Comparison of ENCODE assay signal across 13 cellular contexts in genomic region chr17:14321476-14321949, GRCh38. TPM values are rescaled to one million over a fixed set of nuclear protein-coding genes. Genes with fewer than 3 reads are reported as not detected.
DNase-seq lines count a peak whose midpoint lies in the region; ATAC-seq and TF ChIP-seq lines count a peak whose summit lies in the region.
"Had no signal": no experiment of that assay in that cellular context is flagged by ENCODE, and none has a peak within 500 bp of the region (broad histone marks: within the 10 kb centered on the region; RNA-seq: fewer than 3 reads in every experiment).

No MANE protein-coding gene starts in this region.

- in situ Hi-C loops in astrocyte of the cerebellum (cut with HindIII; ENCODE audit: low sequenced_read_pairs) = no loop called here

- H3K36me3 ChIP-seq in CD4-positive, alpha-beta memory T cell (ENCODE audit: insufficient read depth, low read length) = no peaks in the 10 kb centered on the region
- H3K36me3 ChIP-seq in HEK293 (ENCODE audit: control insufficient read depth in 2 of 2, insufficient read depth in 1 of 2, low read length in 2 of 2) = no peaks in the 10 kb centered on the region
- H3K36me3 ChIP-seq in mesenchymal stem cell (ENCODE audit: control insufficient read depth in 1 of 2, insufficient read depth in 2 of 2, low read depth in 1 of 2, low read length in 2 of 2) = peaks cover 0 to 5% of the 10 kb centered on the region in 2 experiments
- no peaks in the 10 kb centered on the region for H3K36me3 ChIP-seq in aorta (ENCODE audit: control insufficient read depth in 1 of 2, insufficient read depth in 2 of 2, low read length in 1 of 2)

- no peak overlapping the region for H3K4me2 ChIP-seq in mesenchymal stem cell (ENCODE audit: low read length, poor library complexity, severe bottlenecking)

- POLR2A ChIA-PET in CD4-positive, alpha-beta memory T cell (lab: Charles Lee; ENCODE audit: partially characterized antibody) = interaction anchor here (1.1 to 2.5 kb wide), 3 partner anchors 12 to 107 kb away, joined by 6 to 21 read pairs (median 9); partner anchors contain the start of gene HS3ST3B1
- POLR2A ChIA-PET in HEK293 (lab: Yijun Ruan, JAX) = interaction anchor here (1.7 to 2.5 kb wide), 2 partner anchors 12 to 20 kb away, joined by 7 to 16 read pairs; partner anchors contain the start of gene HS3ST3B1

- peaks cover 20 to 33% of the 10 kb centered on the region in 2 donors for H3K36me3 Mint-ChIP-seq in CD4-positive, alpha-beta memory T cell

- H2BK15ac ChIP-seq in mesenchymal stem cell (ENCODE audit: low read depth, poor library complexity, severe bottlenecking) = no peak overlapping the region

- peaks cover 67 to 100% (median 87%) of the 10 kb centered on the region in 4 donors for H3K4me1 Mint-ChIP-seq in CD4-positive, alpha-beta memory T cell

- no peak overlapping the region for H2BK12ac ChIP-seq in mesenchymal stem cell (ENCODE audit: low read length in 2 of 2)

- no peak overlapping the region for H4K91ac ChIP-seq in mesenchymal stem cell (ENCODE audit: low read length)

- no peak overlapping the region for H2BK120ac ChIP-seq in mesenchymal stem cell (ENCODE audit: low read depth, low read length)

- peaks cover 0 to 2% (median 0%) of the 10 kb centered on the region in 8 donors for H3K9me3 Mint-ChIP-seq in CD4-positive, alpha-beta memory T cell

- H3K4ac ChIP-seq in mesenchymal stem cell (ENCODE audit: low read depth in 1 of 2, low read length in 2 of 2) = peak overlapping the region in 1 of 2 experiments; percentile 42

- peak overlapping the region in 1 of 2 donors; percentile 9 for H3K4me3 ChIP-seq in CD4-positive, alpha-beta memory T cell (ENCODE audit: low read length in 2 of 2)
- no peak overlapping the region for H3K4me3 ChIP-seq in HEK293 (ENCODE audit: low read depth, low read length)
- H3K4me3 ChIP-seq in astrocyte of the cerebellum (ENCODE audit: low read depth, low read length) = no peak overlapping the region
- no peak overlapping the region for H3K4me3 ChIP-seq in mesenchymal stem cell (ENCODE audit: insufficient read depth in 1 of 2, low read depth in 1 of 2, low read length in 2 of 2)
- no peak overlapping the region for H3K4me3 ChIP-seq in aorta (ENCODE audit: low read length in 2 of 2)

- H3K23ac ChIP-seq in mesenchymal stem cell (ENCODE audit: low read length in 2 of 2) = no peak overlapping the region

- no peaks in the 10 kb centered on the region for H3K79me1 ChIP-seq in mesenchymal stem cell (replicated peaks; ENCODE audit: low read length, poor library complexity, severe bottlenecking)

- no peaks in the 10 kb centered on the region for H3K27me3 Mint-ChIP-seq in CD4-positive, alpha-beta memory T cell

- CTCF ChIA-PET in CD4-positive, alpha-beta memory T cell (lab: Charles Lee; ENCODE audit: partially characterized antibody) = interaction anchor here (0.8 to 1.6 kb wide), 3 partner anchors 9 to 108 kb away, joined by 3 to 6 read pairs (median 4); partner anchors contain the start of gene HS3ST3B1
- CTCF ChIA-PET in HEK293 (lab: Yijun Ruan, JAX) = interaction anchor here (0.6 to 0.9 kb wide), 2 partner anchors 12 to 232 kb away, joined by 3 read pairs; no protein-coding TSS in a partner anchor

- TF ChIP-seq CTCF in HEK293 (tag by site-specific recombination; IDR thresholded peaks at IDR 0.05) (no peak), astrocyte of the cerebellum (IDR thresholded peaks at IDR 0.05; ENCODE audit: low read depth, low read length, missing control alignments) (no peak)

- WGBS in mesenchymal stem cell = 42% methylated on average over 6 of the region's 7 CpGs
- 50 to 54% methylated on average over 7 of the region's 7 CpGs for WGBS in aorta, 2 donors

- H3K4me1 ChIP-seq in CD4-positive, alpha-beta memory T cell (ENCODE audit: insufficient read depth, low read length) = peaks cover 73% of the 10 kb centered on the region
- H3K4me1 ChIP-seq in HEK293 (ENCODE audit: control insufficient read depth, insufficient read depth, low read length) = peaks cover 39% of the 10 kb centered on the region
- H3K4me1 ChIP-seq in mesenchymal stem cell (ENCODE audit: control insufficient read depth, insufficient read depth, low read depth, low read length) = peaks cover 2% of the 10 kb centered on the region
- no peaks in the 10 kb centered on the region for H3K4me1 ChIP-seq in aorta (ENCODE audit: control insufficient read depth in 1 of 2, insufficient read depth in 2 of 2, low read length in 2 of 2)
- H3K4me1 ChIP-seq: foreskin keratinocyte had no signal

- DNase-seq in CD4-positive, alpha-beta memory T cell = no peak
- DNase-seq in astrocyte of the cerebellum (ENCODE audit: low read depth) (peak; percentile 68), mesenchymal stem cell (peak; percentile 30), posterior vena cava (ENCODE audit: low spot score) (no peak), aorta (no peak)
- DNase-seq in stimulated activated CD4-positive, alpha-beta T cell treated with anti-CD3 and anti-CD28 coated beads, Interleukin-12 subunit alpha, Interleukin-12 subunit beta, amount 100 ng/mL, for 4 hours = no peak
- DNase-seq: activated CD4-positive, CD25-positive, alpha-beta regulatory T cell treated with anti-CD3 and anti-CD28 coated beads, Interleukin-2, amount 50 U/mL, for 72 hours; dorsolateral prefrontal cortex; foreskin keratinocyte; NCI-H226; OCI-M1; stimulated activated CD4-positive, alpha-beta T cell treated with anti-CD3 and anti-CD28 coated beads, Interleukin-4, amount 100 ng/mL, for 4 hours had no signal

- H3K9me3 ChIP-seq in CD4-positive, alpha-beta memory T cell (ENCODE audit: control insufficient read depth in 1 of 2, low read length in 2 of 2) = no peaks in the 10 kb centered on the region
- no peaks in the 10 kb centered on the region for H3K9me3 ChIP-seq in HEK293 (ENCODE audit: control insufficient read depth, insufficient read depth, low read depth, low read length)
- no peaks in the 10 kb centered on the region for H3K9me3 ChIP-seq in mesenchymal stem cell (ENCODE audit: control insufficient read depth, low read length)
- no peaks in the 10 kb centered on the region for H3K9me3 ChIP-seq in aorta (ENCODE audit: control insufficient read depth, low read length)

- H2AFZ ChIP-seq in mesenchymal stem cell (ENCODE audit: low read depth, low read length) = no peak overlapping the region

- no peak overlapping the region for H2AK5ac ChIP-seq in mesenchymal stem cell (ENCODE audit: low read length, severe bottlenecking)

- H3K18ac ChIP-seq in mesenchymal stem cell (ENCODE audit: low read depth in 1 of 2, low read length in 2 of 2) = no peak overlapping the region

- no peak overlapping the region for H3K27ac ChIP-seq in CD4-positive, alpha-beta memory T cell (ENCODE audit: low read depth, low read length)
- H3K27ac ChIP-seq in HEK293 (ENCODE audit: extremely low read depth, low read depth, low read length) (peak overlapping the region; percentile 66), mesenchymal stem cell (ENCODE audit: low read length, poor library complexity, severe bottlenecking) (no peak overlapping the region), aorta (ENCODE audit: low read depth in 1 of 2, low read length in 2 of 2) (no peak overlapping the region)
- H3K27ac ChIP-seq: dorsolateral prefrontal cortex, foreskin keratinocyte had no signal

- no peak overlapping the region for H2BK5ac ChIP-seq in mesenchymal stem cell (ENCODE audit: low read depth, low read length, poor library complexity, severe bottlenecking)

- ATAC-seq in aorta (ENCODE audit: low FRiP score) = no peak
- ATAC-seq: foreskin keratinocyte had no signal

- H3K27ac Mint-ChIP-seq in CD4-positive, alpha-beta memory T cell = peak overlapping the region; percentile 24 to 87 (median 73)

- no peaks in the 10 kb centered on the region for H3K27me3 ChIP-seq in CD4-positive, alpha-beta memory T cell (ENCODE audit: insufficient read depth, low read length)
- H3K27me3 ChIP-seq in mesenchymal stem cell (ENCODE audit: control insufficient read depth in 1 of 2, insufficient read depth in 1 of 2, low read length in 2 of 2) = no peaks in the 10 kb centered on the region
- H3K27me3 ChIP-seq in aorta (ENCODE audit: control insufficient read depth in 1 of 2, insufficient read depth in 2 of 2, low read length in 1 of 2) = peaks cover 0 to 1% of the 10 kb centered on the region in 2 donors
- H3K27me3 ChIP-seq: foreskin keratinocyte had no signal

- intact Hi-C loops in CD4-positive, alpha-beta memory T cell (cut with micrococcal nuclease) = no loop called here
- intact Hi-C loops in posterior vena cava (cut with DNase I) (loop anchor here in 1 of 2 donors (10.0 kb wide), 1 partner anchor 147 kb away; no protein-coding TSS in a partner anchor), aorta (cut with DNase I) (no loop called here)

- peak overlapping the region in 7 of 8 donors; percentile 30 to 72 (median 66) for H3K4me3 Mint-ChIP-seq in CD4-positive, alpha-beta memory T cell

- no peak overlapping the region for H4K8ac ChIP-seq in mesenchymal stem cell (ENCODE audit: low read length)

- H3K9ac ChIP-seq in mesenchymal stem cell (ENCODE audit: low read length) = no peak overlapping the region

- H3K14ac ChIP-seq in mesenchymal stem cell (ENCODE audit: low read length in 2 of 2) = no peak overlapping the region

TF ChIP-seq in HEK293, 187 proteins besides CTCF, POLR2A, EP300 and RAD21 (continues in another document):
- no peak for TF ChIP-seq KLF17 (tag by site-specific recombination; IDR thresholded peaks at IDR 0.05)
- TF ChIP-seq ZNF623 (tag by site-specific recombination; IDR thresholded peaks at IDR 0.05) = no peak
- no peak for TF ChIP-seq KLF9 (tag by site-specific recombination; IDR thresholded peaks at IDR 0.05; ENCODE audit: low read depth)
- no peak for TF ChIP-seq ZNF146 (tag by site-specific recombination; IDR thresholded peaks at IDR 0.05)

RNA-seq across cellular contexts. Expression of gene HS3ST3B1, which starts 20.6 kb away (rescaled TPM):
- 10 to 100 TPM; 38.8 to 40.5 TPM for total RNA-seq in CD4-positive, alpha-beta memory T cell
- 10 to 100 TPM in 1 of 2 donors, 1 to 10 TPM in 1; 6.0 to 12.4 TPM for polyA plus RNA-seq in CD4-positive, alpha-beta memory T cell
- polyA plus RNA-seq in mesenchymal stem cell (2013, experiment 1 of 2) = 16.0 TPM
- polyA plus RNA-seq in mesenchymal stem cell (2013, experiment 2 of 2) = 15.8 TPM
- under 1 TPM; 0.62 to 0.97 TPM for total RNA-seq in posterior vena cava
- total RNA-seq in aorta = 1 to 10 TPM in 1 of 2 donors, under 1 TPM in 1; 0.63 to 1.3 TPM
- polyA plus RNA-seq in aorta = under 1 TPM in 1 of 2 donors, not detected in 1; 0.05 TPM

Comparison
In these comparisons a context has a peak if more than half of its experiments do, and no peak if none do; other contexts are left out.
1. DNase-seq: peak in astrocyte of the cerebellum (single experiment) and mesenchymal stem cell (single experiment); none in CD4-positive, alpha-beta memory T cell (0 of 5), posterior vena cava (single experiment), aorta (0 of 2) and stimulated activated CD4-positive, alpha-beta T cell treated with anti-CD3 and anti-CD28 coated beads, Interleukin-12 subunit alpha, Interleukin-12 subunit beta, amount 100 ng/mL, for 4 hours (single experiment).
2. RNA of gene HS3ST3B1, which starts 20.6 kb away (total RNA-seq): 38.8 to 40.5 TPM in CD4-positive, alpha-beta memory T cell; 0.63 to 1.3 TPM in aorta and 0.62 to 0.97 TPM in posterior vena cava; every median in the first group is over 10 times any median in the second.